In genomic region chr6:130776287-130776925, GRCh38 we compare ENCODE assay signal across 13 cellular contexts. TPM values are rescaled to one million over a fixed set of nuclear protein-coding genes. Genes with fewer than 3 reads are reported as not detected.
DNase-seq lines count a peak whose midpoint lies in the region; ATAC-seq, FAIRE-seq and TF ChIP-seq lines count a peak whose summit lies in the region.
"Had no signal": no experiment of that assay in that cellular context is flagged by ENCODE, and none has a peak within 500 bp of the region (broad histone marks: within the 10 kb centered on the region; RNA-seq: fewer than 3 reads in every experiment).

No MANE protein-coding gene starts in this region.

- ATAC-seq in GM18511 (IDR thresholded peaks at IDR 0.05; ENCODE audit: unreplicated experiment) (peak; percentile 90), GM21381 (IDR thresholded peaks at IDR 0.05; ENCODE audit: unreplicated experiment) (peak; percentile 95), HG03108 (IDR thresholded peaks at IDR 0.05; ENCODE audit: unreplicated experiment) (peak; percentile 96), GM12878 (peak; percentile 94), upper lobe of right lung (no peak)
- ATAC-seq: Panc1 had no signal

- H3K27ac ChIP-seq in GM12878 (ENCODE audit: control insufficient read depth, insufficient read depth) (no peak overlapping the region), ovary (no peak overlapping the region), upper lobe of right lung (no peak overlapping the region), prostate gland (no peak overlapping the region)

- H3K4me1 ChIP-seq in GM12878 (ENCODE audit: control insufficient read depth, insufficient read depth, low read length): peaks cover 10% of the 10 kb centered on the region
- H3K4me1 ChIP-seq in ovary (ENCODE audit: insufficient read depth): no peaks in the 10 kb centered on the region
- H3K4me1 ChIP-seq in upper lobe of right lung: no peaks in the 10 kb centered on the region
- H3K4me1 ChIP-seq in prostate gland (replicated peaks): no peaks in the 10 kb centered on the region

- 9% methylated on average over 3 of the region's 3 CpGs for WGBS in GM12878 (ENCODE audit: insufficient coverage, insufficient replicate concordance, low lambda C conversion rate, missing lambda C conversion rate)
- 36 to 67% (median 60%) methylated on average over 3 of the region's 3 CpGs for WGBS in ovary, 3 donors
- WGBS in prostate gland: 60% methylated on average over 3 of the region's 3 CpGs

- H3K4me3 ChIP-seq in GM12878: 0 out of 2 replicates have a peak overlapping the region, but pooled peaks have one; percentile 9
- no peak overlapping the region for H3K4me3 ChIP-seq in ovary
- H3K4me3 ChIP-seq in upper lobe of right lung: no peak overlapping the region
- H3K4me3 ChIP-seq in prostate gland: no peak overlapping the region

- SMC1A ChIA-PET in GM12878 (lab: Charles Lee; ENCODE audit: uncharacterized antibody, unreplicated experiment): interaction anchor here (0.7 to 2.7 kb wide), 15 partner anchors 12 to 553 kb away, joined by 3 to 11 read pairs (median 3); partner anchors contain the start of gene SAMD3

- POLR2A ChIA-PET in GM12878 (lab: Charles Lee): no interaction called here

- TF ChIP-seq EP300 in GM12878 (IDR thresholded peaks at IDR 0.05; ENCODE audit: borderline replicate concordance in 1 of 2, control insufficient read depth in 1 of 2, low read depth in 2 of 2, low read length in 2 of 2) (no peak), ovary (IDR thresholded peaks at IDR 0.05) (no peak)

- intact Hi-C loops in GM12878 (cut with micrococcal nuclease; ENCODE audit: unreplicated experiment) (no loop called here), ovary (cut with DNase I) (no loop called here), upper lobe of right lung (cut with DNase I) (no loop called here), prostate gland (cut with DNase I) (no loop called here)

- peak; percentile 7 for FAIRE-seq in GM12878 (lab: Jason Lieb, UNC)

- H3K36me3 ChIP-seq in GM12878 (ENCODE audit: control insufficient read depth in 2 of 2, insufficient read depth in 2 of 2, low read length in 1 of 2) (no peaks in the 10 kb centered on the region), ovary (no peaks in the 10 kb centered on the region), upper lobe of right lung (no peaks in the 10 kb centered on the region), prostate gland (no peaks in the 10 kb centered on the region)

- DNase-seq in GM12878 (ENCODE audit: low read depth, low spot score) (peak; percentile 51), ovary (no peak), AG20443 (ENCODE audit: low spot score) (no peak), upper lobe of right lung (no peak), prostate gland (ENCODE audit: low spot score) (no peak)
- DNase-seq: activated CD4-positive, alpha-beta T cell treated with anti-CD3 and anti-CD28 coated beads, Interleukin-2, amount 50 U/mL, for 4 hours had no signal

- peak overlapping the region; percentile 61 for H3K4me2 ChIP-seq in GM12878 (ENCODE audit: control insufficient read depth, insufficient read depth)

- BruUV-seq in GM12878 (replicated peaks; lab: Mats Ljungman, UMichigan): no TSS peak

- H3K79me2 ChIP-seq in GM12878 (ENCODE audit: control insufficient read depth, insufficient read depth, low read length): no peaks in the 10 kb centered on the region

- RAD21 ChIA-PET in GM12878 (lab: Charles Lee; ENCODE audit: unreplicated experiment): interaction anchor here (1.0 to 1.4 kb wide), 3 partner anchors 12 to 78 kb away, joined by 3 read pairs; no protein-coding TSS in a partner anchor

- no peak for TF ChIP-seq CTCF in GM12878 (IDR thresholded peaks at IDR 0.05 in 2 of 3, conservative IDR thresholded peaks at IDR 0.05 in 1 of 3; ENCODE audit: control insufficient read depth in 2 of 3, extremely low read depth in 1 of 3, insufficient read depth in 1 of 3, low read depth in 3 of 3, low read length in 3 of 3)
- TF ChIP-seq CTCF in ovary (IDR thresholded peaks at IDR 0.05): no peak
- TF ChIP-seq CTCF in upper lobe of right lung (IDR thresholded peaks at IDR 0.05): no peak
- no peak for TF ChIP-seq CTCF in prostate gland (IDR thresholded peaks at IDR 0.05)

- H3K27me3 ChIP-seq in GM12878 (replicated peaks in 1 of 2; ENCODE audit: control insufficient read depth in 2 of 2, insufficient read depth in 2 of 2, low read length in 1 of 2): no peaks in the 10 kb centered on the region
- no peaks in the 10 kb centered on the region for H3K27me3 ChIP-seq in ovary
- no peaks in the 10 kb centered on the region for H3K27me3 ChIP-seq in upper lobe of right lung
- H3K27me3 ChIP-seq in prostate gland (replicated peaks; ENCODE audit: insufficient read depth): no peaks in the 10 kb centered on the region

- H3K9ac ChIP-seq in GM12878 (ENCODE audit: control insufficient read depth, insufficient read depth, low read length): no peak overlapping the region

- TF ChIP-seq POLR2A in GM12878 (IDR thresholded peaks at IDR 0.05; ENCODE audit: low read depth, low read length): no peak
- no peak for TF ChIP-seq POLR2A in ovary (IDR thresholded peaks at IDR 0.05)
- no peak for TF ChIP-seq POLR2A in prostate gland (IDR thresholded peaks at IDR 0.05)

- H4K20me1 ChIP-seq in GM12878 (ENCODE audit: control insufficient read depth, insufficient read depth): no peaks in the 10 kb centered on the region

- H3K9me3 ChIP-seq in GM12878 (replicated peaks; ENCODE audit: control insufficient read depth, insufficient read depth, low read length) (no peaks in the 10 kb centered on the region; the same call in 2 of the 3 replicates), ovary (no peaks in the 10 kb centered on the region), upper lobe of right lung (no peaks in the 10 kb centered on the region), prostate gland (no peaks in the 10 kb centered on the region)

- no peak for TF ChIP-seq RAD21 in GM12878 (IDR thresholded peaks at IDR 0.05; ENCODE audit: insufficient read depth, low read depth, low read length)

- peak overlapping the region; percentile 63 for H2AFZ ChIP-seq in GM12878 (ENCODE audit: control insufficient read depth, low read depth, low read length)

- CTCF ChIA-PET in GM12878 (lab: Yijun Ruan, JAX): interaction anchor here (1.2 to 3.7 kb wide), 4 partner anchors 9 to 78 kb away, joined by 4 to 11 read pairs (median 6); no protein-coding TSS in a partner anchor

- in situ Hi-C loops in GM12878 (cut with MboI): no loop called here

TF ChIP-seq in GM12878, 131 proteins besides CTCF, POLR2A, EP300 and RAD21:
- TF ChIP-seq RUNX3 (IDR thresholded peaks at IDR 0.05; ENCODE audit: low read length): peak; percentile 87
- TF ChIP-seq CBFB (IDR thresholded peaks at IDR 0.05; ENCODE audit: low read depth): 0 out of 2 replicates have a peak, but pooled peaks have one; percentile 41
- peak; percentile 58; the same call in 1 of the 2 replicates for TF ChIP-seq NFIC (IDR thresholded peaks at IDR 0.05; ENCODE audit: low read depth, low read length)
- peak; percentile 31 to 37; a peak in 2 of 4 replicates for TF ChIP-seq IKZF2 (IDR thresholded peaks at IDR 0.05)
- no peak for TF ChIP-seq SPI1 (IDR thresholded peaks at IDR 0.05; ENCODE audit: borderline replicate concordance, insufficient read depth, low read depth, low read length)
- 0 out of 2 replicates have a peak, but pooled peaks have one; percentile 41 for TF ChIP-seq ATF7 (IDR thresholded peaks at IDR 0.05; ENCODE audit: low read depth)
- no peak for TF ChIP-seq PAX8 (IDR thresholded peaks at IDR 0.05)
- no peak for TF ChIP-seq FOXM1 (IDR thresholded peaks at IDR 0.05; ENCODE audit: low read depth, low read length)
- TF ChIP-seq IRF5 (IDR thresholded peaks at IDR 0.05; ENCODE audit: borderline replicate concordance): no peak
- TF ChIP-seq, protein P1, sequence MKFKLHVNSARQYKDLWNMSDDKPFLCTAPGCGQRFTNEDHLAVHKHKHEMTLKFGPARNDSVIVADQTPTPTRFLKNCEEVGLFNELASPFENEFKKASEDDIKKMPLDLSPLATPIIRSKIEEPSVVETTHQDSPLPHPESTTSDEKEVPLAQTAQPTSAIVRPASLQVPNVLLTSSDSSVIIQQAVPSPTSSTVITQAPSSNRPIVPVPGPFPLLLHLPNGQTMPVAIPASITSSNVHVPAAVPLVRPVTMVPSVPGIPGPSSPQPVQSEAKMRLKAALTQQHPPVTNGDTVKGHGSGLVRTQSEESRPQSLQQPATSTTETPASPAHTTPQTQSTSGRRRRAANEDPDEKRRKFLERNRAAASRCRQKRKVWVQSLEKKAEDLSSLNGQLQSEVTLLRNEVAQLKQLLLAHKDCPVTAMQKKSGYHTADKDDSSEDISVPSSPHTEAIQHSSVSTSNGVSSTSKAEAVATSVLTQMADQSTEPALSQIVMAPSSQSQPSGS (IDR thresholded peaks at IDR 0.05; ENCODE audit: low read length): peak; percentile 36; the same call in 1 of the 2 replicates

RNA-seq across cellular contexts. Expression of gene SMLR1, which starts 50.8 kb away (rescaled TPM):
- total RNA-seq in GM12878 (2013; cell fraction: nucleolus; rRNA removed): not detected in 2 replicates
- total RNA-seq in GM12878 (2014; rRNA removed) (not detected in 2 replicates), GM12878 (2014; rRNA removed; fragmentation: Illumina TruSeq; extraction: Trizol) (not detected in 2 replicates), GM12878 (2021) (0.08 and 0.10 TPM in 2 replicates), ovary (under 1 TPM in 2 of 7 donors, not detected in 5; 0.08 to 0.12 TPM), upper lobe of right lung (not detected), prostate gland (under 1 TPM in 1 of 2 donors, not detected in 1; 0.28 TPM)
- polyA plus RNA-seq in GM12878 (2011; ENCODE audit: low read depth): not detected
- polyA plus RNA-seq in GM12878 (2011; rRNA removed) (not detected in 2 replicates), GM12878 (2014; fragmentation: Illumina TruSeq; extraction: Trizol) (not detected in 2 replicates), GM12878 (2014; fragmentation: Nextera tagmentation; extraction: Ambion mirVana) (not detected), GM12878 (2014; rRNA removed) (not detected in 2 replicates), GM12878 (2016; fragmentation: Nextera tagmentation; extraction: Ambion mirVana) (not detected), ovary (under 1 TPM; 0.19 to 0.40 TPM)
- not detected in 2 replicates for polyA plus RNA-seq in GM12878 (2011; cell fraction: cytosol; rRNA removed)
- polyA plus RNA-seq in GM12878 (2011; cell fraction: nucleus; rRNA removed): not detected in 2 replicates
- not detected in 2 replicates for polyA plus RNA-seq in GM12878 (2012)
- not detected in 2 replicates for polyA minus RNA-seq in GM12878 (2011; rRNA and poly(A)+ RNA removed)
- not detected in 2 replicates for polyA minus RNA-seq in GM12878 (2011; cell fraction: cytosol; rRNA and poly(A)+ RNA removed)
- polyA minus RNA-seq in GM12878 (2011; cell fraction: nucleus; rRNA and poly(A)+ RNA removed): not detected in 2 replicates
- total RNA-seq: Daoy, neural crest cell had no signal
- polyA plus RNA-seq: IgD-negative memory B cell had no signal
